ENCODE assay signal across 9 cellular contexts in the genomic region with DNA sequence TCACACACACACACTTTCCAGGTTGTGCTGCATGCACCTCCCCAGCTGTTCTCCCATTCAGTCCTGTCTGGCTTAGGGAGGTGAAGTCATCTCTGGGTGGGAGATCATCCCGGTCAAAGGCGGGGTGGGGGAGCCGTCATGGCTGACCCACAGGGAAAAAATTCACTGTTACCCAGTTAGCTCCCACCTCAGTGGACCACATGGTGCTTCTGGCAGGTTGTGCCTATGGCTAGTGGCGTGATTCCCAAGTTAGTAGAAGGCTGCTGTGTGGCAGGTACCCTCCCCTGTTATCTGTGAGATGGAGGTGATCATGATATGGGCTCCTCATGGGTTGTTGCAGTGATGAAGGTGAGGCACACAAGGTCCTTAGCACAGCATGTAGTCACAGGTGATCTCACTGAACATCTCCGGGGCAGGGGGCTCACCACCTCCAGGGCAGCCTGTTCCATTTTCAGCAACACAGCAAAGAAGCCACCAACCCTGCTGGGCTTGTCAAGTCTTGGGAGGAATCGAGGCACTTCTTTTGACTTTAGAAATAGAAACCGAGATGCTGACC.
DNase-seq lines count a peak whose midpoint lies in the region; ATAC-seq and TF ChIP-seq lines count a peak whose summit lies in the region.
"Had no signal": no experiment of that assay in that cellular context is flagged by ENCODE, and none has a peak within 500 bp of the region (broad histone marks: within the 10 kb centered on the region; RNA-seq: fewer than 3 reads in every experiment).

No MANE protein-coding gene starts in this region.

- no peak overlapping the region for H3K9ac ChIP-seq in Loucy (ENCODE audit: low read depth, low read length, poor library complexity, severe bottlenecking)

- H3F3A ChIP-seq in DOHH2 (ENCODE audit: control insufficient read depth, insufficient read depth), result no peaks in the 10 kb centered on the region
- H3F3A ChIP-seq in Loucy (ENCODE audit: low read depth), result no peaks in the 10 kb centered on the region

- peak overlapping the region; percentile 75 for H2AFZ ChIP-seq in Loucy (ENCODE audit: low read length)

- no peak for TF ChIP-seq CTCF in DOHH2 (IDR thresholded peaks at IDR 0.05; ENCODE audit: low read depth, low read length, poor library complexity, severe bottlenecking)
- no peak for TF ChIP-seq CTCF in Loucy (conservative IDR thresholded peaks at IDR 0.05; ENCODE audit: low read length)
- no peak for TF ChIP-seq CTCF in stomach (IDR thresholded peaks at IDR 0.05)

- H3K36me3 ChIP-seq in DOHH2 (ENCODE audit: control insufficient read depth, low read length), result no peaks in the 10 kb centered on the region
- no peaks in the 10 kb centered on the region for H3K36me3 ChIP-seq in Loucy (ENCODE audit: insufficient read depth, low read length)
- no peaks in the 10 kb centered on the region for H3K36me3 ChIP-seq in stomach
- H3K36me3 ChIP-seq: pancreas had no signal

- H3K27ac ChIP-seq in DOHH2 (ENCODE audit: low read depth, low read length) (no peak overlapping the region), stomach (no peak overlapping the region)
- H3K27ac ChIP-seq: pancreas had no signal

- H3K9me3 ChIP-seq in DOHH2 (ENCODE audit: control insufficient read depth, insufficient read depth, low read length) (no peaks in the 10 kb centered on the region), Loucy (ENCODE audit: insufficient read depth, low read depth, low read length) (no peaks in the 10 kb centered on the region), stomach (no peaks in the 10 kb centered on the region)
- H3K9me3 ChIP-seq: pancreas had no signal

- TF ChIP-seq EP300 in stomach (IDR thresholded peaks at IDR 0.05), result no peak

- H3K27me3 ChIP-seq in DOHH2 (ENCODE audit: control insufficient read depth, low read length), result peaks cover 54% of the 10 kb centered on the region
- no peaks in the 10 kb centered on the region for H3K27me3 ChIP-seq in Loucy (ENCODE audit: insufficient read depth, low read length, poor library complexity, severe bottlenecking)
- H3K27me3 ChIP-seq in stomach, result peaks cover 0 to 26% (median 0%) of the 10 kb centered on the region in 3 donors
- H3K27me3 ChIP-seq: pancreas had no signal

- intact Hi-C loops in stomach (cut with DNase I; ENCODE audit: low total_unique reads), result no loop called here

- H3K4me1 ChIP-seq in DOHH2 (ENCODE audit: control insufficient read depth, low read length) (peaks cover 15% of the 10 kb centered on the region), Loucy (ENCODE audit: insufficient read depth, low read length, poor library complexity, severe bottlenecking) (peaks cover 21% of the 10 kb centered on the region), stomach (peaks cover 0 to 27% (median 20%) of the 10 kb centered on the region in 4 donors)
- H3K4me1 ChIP-seq: pancreas had no signal

- H3K79me2 ChIP-seq in DOHH2 (ENCODE audit: control insufficient read depth, low read length) (no peaks in the 10 kb centered on the region), Loucy (ENCODE audit: insufficient read depth, low read length) (no peaks in the 10 kb centered on the region)

- 57 to 70% (median 67%) methylated on average over 7 of the region's 7 CpGs for WGBS in stomach, 5 donors

- peak overlapping the region; percentile 47 for H3K4me2 ChIP-seq in DOHH2 (ENCODE audit: low read length)
- H3K4me2 ChIP-seq in Loucy (ENCODE audit: low read depth, low read length, poor library complexity, severe bottlenecking), result peak overlapping the region; percentile 70

- no peak for TF ChIP-seq POLR2A in stomach (IDR thresholded peaks at IDR 0.05)

- H3K9me2 ChIP-seq in DOHH2 (replicated peaks; ENCODE audit: control insufficient read depth, low read length), result no peaks in the 10 kb centered on the region
- H3K9me2 ChIP-seq in Loucy (replicated peaks; ENCODE audit: low read depth, low read length), result no peaks in the 10 kb centered on the region

- H3K4me3 ChIP-seq in DOHH2 (ENCODE audit: low read length) (0 out of 2 replicates have a peak overlapping the region, but pooled peaks have one; percentile 3), Loucy (ENCODE audit: low read length, poor library complexity, severe bottlenecking) (peak overlapping the region; percentile 26), stomach (no peak overlapping the region)
- H3K4me3 ChIP-seq: pancreas had no signal

- DNase-seq in left lobe of liver (ENCODE audit: low spot score) (peak; percentile 30), stomach (no peak), NCI-H774 (lab: John Stamatoyannopoulos, UW) (no peak), anterior cingulate cortex (lab: John Stamatoyannopoulos, UW) (no peak)
- DNase-seq: pancreas had no signal

- H4K20me1 ChIP-seq in DOHH2 (ENCODE audit: control insufficient read depth, insufficient read depth, low read depth, low read length) (0 out of 2 replicates have a peak, but pooled peaks cover 9% of the 10 kb centered on the region), Loucy (ENCODE audit: insufficient read depth, low read length, poor library complexity, severe bottlenecking) (no peaks in the 10 kb centered on the region)

- peak; percentile 31 for ATAC-seq in GM21381 (IDR thresholded peaks at IDR 0.05; ENCODE audit: unreplicated experiment)
- ATAC-seq in left lobe of liver, result no peak
- no peak for ATAC-seq in GM19463 (IDR thresholded peaks at IDR 0.05; ENCODE audit: unreplicated experiment)

Comparison
In these comparisons a context has a peak if more than half of its experiments do, and no peak if none do; other contexts are left out.
1. H3K4me3 ChIP-seq: peak in DOHH2 (single experiment) and Loucy (single experiment); none in stomach (0 of 4).